In the genomic region with DNA sequence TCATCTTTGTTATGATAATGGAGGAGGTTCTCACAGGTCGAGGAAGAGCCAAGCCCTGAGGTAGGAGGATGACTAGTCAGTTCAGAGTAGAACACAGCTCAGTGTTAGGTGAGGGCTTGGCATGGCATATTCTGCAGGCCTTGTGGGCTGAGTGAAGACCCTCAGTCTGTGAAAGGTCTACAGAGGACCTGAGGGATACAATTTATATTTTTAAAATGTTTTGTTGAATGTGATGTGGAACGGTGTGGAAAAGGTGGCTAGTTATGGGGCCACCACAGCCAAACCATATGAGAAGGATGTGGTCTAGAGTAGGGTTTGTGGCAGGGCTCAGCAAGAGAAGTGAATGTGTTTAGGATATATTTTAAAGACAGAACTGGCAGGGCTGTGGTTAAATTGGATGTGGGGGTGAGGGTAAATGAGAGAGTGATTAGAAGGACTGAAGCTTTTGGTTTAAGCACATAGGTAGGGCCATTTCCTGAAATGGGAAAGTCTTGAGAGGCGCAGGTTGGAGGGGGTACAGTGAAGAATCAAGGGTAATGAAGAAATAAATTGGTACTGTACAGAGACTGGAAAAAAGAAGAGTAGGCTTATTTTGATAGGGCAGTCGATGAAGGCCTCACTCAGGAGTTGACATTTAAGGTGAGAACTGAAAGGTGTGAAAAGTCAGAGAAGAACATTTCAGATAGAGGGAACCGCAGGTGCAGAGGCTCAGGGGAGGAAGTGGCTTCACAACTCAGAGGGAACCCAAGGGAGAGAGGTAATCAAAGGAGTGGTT, we compare ENCODE assay signal across 8 cellular contexts.
DNase-seq lines count a peak whose midpoint lies in the region; ATAC-seq and TF ChIP-seq lines count a peak whose summit lies in the region.

No MANE protein-coding gene starts in this region.

- H3K36me3 ChIP-seq in prostate gland: no peaks in the 10 kb centered on the region

- TF ChIP-seq POLR2A in prostate gland (IDR thresholded peaks at IDR 0.05): no peak

- no peaks in the 10 kb centered on the region for H3K27me3 ChIP-seq in prostate gland (replicated peaks; ENCODE audit: insufficient read depth)

- DNase-seq in activated CD8-positive, alpha-beta memory T cell treated with anti-CD3 and anti-CD28 coated beads for 48 hours (ENCODE audit: low read depth in 2 of 3, low spot score in 2 of 3): peak; percentile 14 to 31 (median 18)
- DNase-seq in stimulated activated CD8-positive, alpha-beta memory T cell treated with anti-CD3 and anti-CD28 coated beads, Interleukin-4, amount 100 ng/mL, for 24 hours (ENCODE audit: low read depth): peak; percentile 32
- no peak for DNase-seq in Ammon's horn (ENCODE audit: low spot score)
- no peak for DNase-seq in NCI-H1436 (lab: John Stamatoyannopoulos, UW)
- no peak for DNase-seq in prostate gland (ENCODE audit: low spot score)
- no peak for DNase-seq in NCI-H69 (lab: John Stamatoyannopoulos, UW)

- H3K9me3 ChIP-seq in prostate gland: no peaks in the 10 kb centered on the region

- no peak overlapping the region for H3K27ac ChIP-seq in prostate gland

- no peak for TF ChIP-seq CTCF in prostate gland (IDR thresholded peaks at IDR 0.05)

- H3K4me3 ChIP-seq in prostate gland: no peak overlapping the region

- 76% methylated on average over 5 of the region's 5 CpGs for WGBS in prostate gland

- intact Hi-C loops in prostate gland (cut with DNase I): no loop called here

- ATAC-seq in GM19372 (IDR thresholded peaks at IDR 0.05; ENCODE audit: low read depth, unreplicated experiment): peak; percentile 66
- ATAC-seq in HG03103 (IDR thresholded peaks at IDR 0.05; ENCODE audit: low read depth, unreplicated experiment): peak; percentile 60

- H3K4me1 ChIP-seq in prostate gland (replicated peaks): no peaks in the 10 kb centered on the region

Comparison
In these comparisons a context has a peak if more than half of its experiments do, and no peak if none do; other contexts are left out.
1. DNase-seq: peak in activated CD8-positive, alpha-beta memory T cell treated with anti-CD3 and anti-CD28 coated beads for 48 hours (3 of 3) and stimulated activated CD8-positive, alpha-beta memory T cell treated with anti-CD3 and anti-CD28 coated beads, Interleukin-4, amount 100 ng/mL, for 24 hours (single experiment); none in Ammon's horn (single experiment), NCI-H1436 (single experiment), prostate gland (single experiment) and NCI-H69 (single experiment).